Comparison of ENCODE assay signal across 15 cellular contexts in the genomic region with DNA sequence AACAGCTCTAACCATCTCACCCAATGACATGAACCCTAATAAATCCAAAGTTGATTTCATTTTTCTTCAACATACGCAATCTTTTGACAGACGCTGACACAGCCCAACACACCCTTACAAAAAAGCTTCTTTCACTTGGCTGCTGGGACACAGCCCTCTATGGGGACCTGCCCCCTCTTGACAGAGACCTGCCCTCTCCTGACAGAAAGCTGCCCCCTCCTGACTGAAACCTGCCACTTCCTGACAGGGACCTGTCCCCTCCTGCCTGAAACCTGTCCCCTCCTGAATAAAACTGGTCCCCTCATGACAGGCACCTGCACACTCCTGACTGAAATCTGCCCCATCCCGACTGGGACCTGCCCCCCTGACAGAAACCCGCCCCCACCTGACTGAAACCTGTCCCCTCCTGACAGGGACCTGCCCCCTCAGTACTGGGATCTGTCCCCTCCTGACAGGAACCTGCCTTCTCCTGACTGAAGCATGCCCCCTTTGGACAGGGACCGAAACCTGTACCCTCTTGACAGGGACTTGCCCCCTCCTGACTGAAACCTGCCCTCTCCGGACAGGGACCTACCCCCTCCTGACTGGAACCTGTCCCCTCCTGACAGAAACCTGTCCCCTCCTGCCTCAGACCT.
DNase-seq lines count a peak whose midpoint lies in the region; ATAC-seq and TF ChIP-seq lines count a peak whose summit lies in the region.
"Had no signal": no experiment of that assay in that cellular context is flagged by ENCODE, and none has a peak within 500 bp of the region (broad histone marks: within the 10 kb centered on the region; RNA-seq: fewer than 3 reads in every experiment).

No MANE protein-coding gene starts in this region.

- H4K91ac ChIP-seq in H9 (ENCODE audit: insufficient read length, low read depth, low read length): no peak overlapping the region

- H2AFZ ChIP-seq in H9 (ENCODE audit: low read length) (no peak overlapping the region), OCI-LY7 (ENCODE audit: low read length) (no peak overlapping the region)

- H3K79me1 ChIP-seq in H9 (ENCODE audit: insufficient read depth, low read depth, low read length, poor library complexity, severe bottlenecking): no peaks in the 10 kb centered on the region

- no peak overlapping the region for H2BK5ac ChIP-seq in H9 (ENCODE audit: insufficient read length, low read length)

- peaks cover 5% of the 10 kb centered on the region for H4K20me1 ChIP-seq in H9 (ENCODE audit: control insufficient read depth, insufficient read depth, insufficient read length)
- no peaks in the 10 kb centered on the region for H4K20me1 ChIP-seq in OCI-LY7 (ENCODE audit: insufficient read depth, low read length)

- H3K4me2 ChIP-seq in H9 (ENCODE audit: insufficient read depth, insufficient read length, low read length): no peak overlapping the region
- H3K4me2 ChIP-seq in OCI-LY7 (ENCODE audit: low read length): no peak overlapping the region

- H3K27ac Mint-ChIP-seq in H9: peak overlapping the region in 2 of 3 experiments; percentile 30 to 37; a peak in 2 of 7 replicates
- H3K27ac Mint-ChIP-seq in stimulated activated memory B cell treated with anti-CD40 and anti-IgM and Interleukin-4, amounts not matched to agents 10 μg/mL and 1 μg/mL and 100 μg/mL, for 72 hours: no peak overlapping the region
- H3K27ac Mint-ChIP-seq: activated CD4-positive, alpha-beta memory T cell treated with anti-CD3 and anti-CD28 coated beads for 36 hours; activated T-helper 17 cell treated with anti-CD3 and anti-CD28 coated beads, Interleukin-2, amount 50 U/mL, for 72 hours; effector memory CD8-positive, alpha-beta T cell had no signal

- H4K5ac ChIP-seq in H9 (ENCODE audit: insufficient read length, low read depth, low read length): no peak overlapping the region

- H3K79me2 ChIP-seq in H9 (ENCODE audit: insufficient read depth, low read length): no peaks in the 10 kb centered on the region
- no peaks in the 10 kb centered on the region for H3K79me2 ChIP-seq in OCI-LY7 (ENCODE audit: insufficient read depth, low read depth, low read length)

- H3K23me2 ChIP-seq in H9 (ENCODE audit: insufficient read length, low read depth, low read length, poor library complexity, severe bottlenecking): no peaks in the 10 kb centered on the region

- H3K23ac ChIP-seq in H9 (ENCODE audit: insufficient read length, low read depth, low read length): no peak overlapping the region

- WGBS in H9 (ENCODE audit: extremely low coverage, insufficient read length, low lambda C conversion rate): no CpG with 5 or more reads among the region's 6 CpGs

- no peaks in the 10 kb centered on the region for H3K9me3 Mint-ChIP-seq in H9
- H3K9me3 Mint-ChIP-seq in stimulated activated memory B cell treated with anti-CD40 and anti-IgM and Interleukin-4, amounts not matched to agents 10 μg/mL and 1 μg/mL and 100 μg/mL, for 72 hours: no peaks in the 10 kb centered on the region
- H3K9me3 Mint-ChIP-seq: activated CD4-positive, alpha-beta memory T cell treated with anti-CD3 and anti-CD28 coated beads for 36 hours; activated T-helper 17 cell treated with anti-CD3 and anti-CD28 coated beads, Interleukin-2, amount 50 U/mL, for 72 hours; effector memory CD8-positive, alpha-beta T cell had no signal

- H2BK15ac ChIP-seq in H9 (ENCODE audit: low read depth, low read length): no peak overlapping the region

- H3K18ac ChIP-seq in H9 (ENCODE audit: insufficient read length, low read depth, low read length): no peak overlapping the region

- H3K9me3 ChIP-seq in H9 (ENCODE audit: control insufficient read depth, low read depth, low read length) (no peaks in the 10 kb centered on the region), OCI-LY7 (ENCODE audit: low read length) (no peaks in the 10 kb centered on the region), BE2C (no peaks in the 10 kb centered on the region)
- H3K9me3 ChIP-seq: gastroesophageal sphincter had no signal

- H3K56ac ChIP-seq in H9 (ENCODE audit: insufficient read length, low read depth, low read length): no peak overlapping the region

- intact Hi-C loops in OCI-LY7 (cut with micrococcal nuclease; ENCODE audit: unreplicated experiment): loop anchor here (5.0 kb wide), 1 partner anchor 64 kb away; no protein-coding TSS in a partner anchor

- no peak overlapping the region for H3K9ac ChIP-seq in H9 (ENCODE audit: extremely low read depth, insufficient read length, low read length)

- DNase-seq in H9 (peak; percentile 53), OCI-LY7 (ENCODE audit: low spot score) (peak; percentile 11), fibroblast of villous mesenchyme (ENCODE audit: low read depth) (no peak), BE2C (no peak), left lobe of liver (ENCODE audit: low spot score) (no peak)
- no peak for DNase-seq in stimulated activated CD4-positive, alpha-beta T cell treated with anti-CD3 and anti-CD28 coated beads, Interleukin-4, amount 100 ng/mL, for 4 hours
- DNase-seq: activated CD4-positive, alpha-beta memory T cell treated with anti-CD3 and anti-CD28 coated beads for 36 hours; effector memory CD8-positive, alpha-beta T cell; HCEC 1CT; retina; stimulated activated naive CD4-positive, alpha-beta T cell treated with Interleukin-2 at 50 U/mL for 16 hours; T-helper 2 cell had no signal

- H4K8ac ChIP-seq in H9 (replicated peaks; ENCODE audit: insufficient read length, low read depth, low read length): no peak overlapping the region

- no peak overlapping the region for H3K4me3 Mint-ChIP-seq in H9
- H3K4me3 Mint-ChIP-seq in stimulated activated memory B cell treated with anti-CD40 and anti-IgM and Interleukin-4, amounts not matched to agents 10 μg/mL and 1 μg/mL and 100 μg/mL, for 72 hours: no peak overlapping the region
- H3K4me3 Mint-ChIP-seq: activated CD4-positive, alpha-beta memory T cell treated with anti-CD3 and anti-CD28 coated beads for 36 hours; activated T-helper 17 cell treated with anti-CD3 and anti-CD28 coated beads, Interleukin-2, amount 50 U/mL, for 72 hours; effector memory CD8-positive, alpha-beta T cell had no signal

- no peak overlapping the region for H2BK120ac ChIP-seq in H9 (ENCODE audit: low read depth, low read length, poor library complexity, severe bottlenecking)

- H3K27ac ChIP-seq in H9 (ENCODE audit: insufficient read length, low read depth, low read length) (no peak overlapping the region), OCI-LY7 (ENCODE audit: low read depth, low read length, poor library complexity, severe bottlenecking) (no peak overlapping the region)

- ATAC-seq in stimulated activated memory B cell treated with anti-CD40 and anti-IgM and Interleukin-4, amounts not matched to agents 10 μg/mL and 1 μg/mL and 100 μg/mL, for 72 hours: peak; percentile 3
- no peak for ATAC-seq in left lobe of liver
- ATAC-seq: activated T-helper 17 cell treated with anti-CD3 and anti-CD28 coated beads, Interleukin-2, amount 50 U/mL, for 72 hours; effector memory CD8-positive, alpha-beta T cell; gastroesophageal sphincter had no signal

- H2BK20ac ChIP-seq in H9 (ENCODE audit: low read depth, low read length, poor library complexity, severe bottlenecking): no peak overlapping the region

- H3K4me3 ChIP-seq in OCI-LY7 (ENCODE audit: low read depth, low read length, poor library complexity, severe bottlenecking) (no peak overlapping the region), fibroblast of villous mesenchyme (ENCODE audit: low read depth, low read length) (no peak overlapping the region), BE2C (ENCODE audit: low read depth, low read length) (no peak overlapping the region)
- H3K4me3 ChIP-seq: gastroesophageal sphincter had no signal

- H3K14ac ChIP-seq in H9 (ENCODE audit: insufficient read depth, low read length): no peak overlapping the region

- BruUV-seq in OCI-LY7 (replicated peaks; lab: Mats Ljungman, UMichigan): no TSS peak

- CTCF ChIA-PET in OCI-LY7 (lab: Charles Lee; ENCODE audit: unreplicated experiment): no interaction called here

- H3T11ph ChIP-seq in H9 (ENCODE audit: low read length): no peak overlapping the region

- H2AK5ac ChIP-seq in H9 (ENCODE audit: insufficient read length, low read length): no peak overlapping the region

- H3K4me1 Mint-ChIP-seq in H9: peaks cover 4 to 19% of the 10 kb centered on the region in 2 experiments
- H3K4me1 Mint-ChIP-seq in stimulated activated memory B cell treated with anti-CD40 and anti-IgM and Interleukin-4, amounts not matched to agents 10 μg/mL and 1 μg/mL and 100 μg/mL, for 72 hours: peaks cover 5% of the 10 kb centered on the region
- H3K4me1 Mint-ChIP-seq: activated T-helper 17 cell treated with anti-CD3 and anti-CD28 coated beads, Interleukin-2, amount 50 U/mL, for 72 hours had no signal

- H3K36me3 Mint-ChIP-seq in H9 (ENCODE audit: insufficient read depth in 1 of 3, low read depth in 3 of 3): peaks cover 24 to 50% (median 39%) of the 10 kb centered on the region in 3 experiments; a peak in 6 of 7 replicates
- H3K36me3 Mint-ChIP-seq in stimulated activated memory B cell treated with anti-CD40 and anti-IgM and Interleukin-4, amounts not matched to agents 10 μg/mL and 1 μg/mL and 100 μg/mL, for 72 hours: no peaks in the 10 kb centered on the region
- H3K36me3 Mint-ChIP-seq: activated CD4-positive, alpha-beta memory T cell treated with anti-CD3 and anti-CD28 coated beads for 36 hours had no signal

- POLR2A ChIA-PET in OCI-LY7 (lab: Charles Lee): no interaction called here

- no peaks in the 10 kb centered on the region for H3K9me2 ChIP-seq in OCI-LY7 (ENCODE audit: insufficient read depth, low read length)

- H3K27me3 ChIP-seq in H9 (ENCODE audit: insufficient read depth, low read length) (no peaks in the 10 kb centered on the region), BE2C (no peaks in the 10 kb centered on the region)
- H3K27me3 ChIP-seq: gastroesophageal sphincter had no signal

- H3K27me3 Mint-ChIP-seq in H9 (ENCODE audit: low read depth): peaks cover 2% of the 10 kb centered on the region
- no peaks in the 10 kb centered on the region for H3K27me3 Mint-ChIP-seq in stimulated activated memory B cell treated with anti-CD40 and anti-IgM and Interleukin-4, amounts not matched to agents 10 μg/mL and 1 μg/mL and 100 μg/mL, for 72 hours
- H3K27me3 Mint-ChIP-seq: activated T-helper 17 cell treated with anti-CD3 and anti-CD28 coated beads, Interleukin-2, amount 50 U/mL, for 72 hours had no signal

- H3K36me3 ChIP-seq in OCI-LY7 (ENCODE audit: insufficient read depth, low read length) (no peaks in the 10 kb centered on the region), BE2C (no peaks in the 10 kb centered on the region)

- H3K4me1 ChIP-seq in H9 (ENCODE audit: insufficient read depth, low read length): no peaks in the 10 kb centered on the region; the same call in 1 of the 2 replicates
- no peaks in the 10 kb centered on the region for H3K4me1 ChIP-seq in OCI-LY7 (ENCODE audit: insufficient read depth, low read length, poor library complexity, severe bottlenecking)
- no peaks in the 10 kb centered on the region for H3K4me1 ChIP-seq in BE2C

- no peak overlapping the region for H3K4ac ChIP-seq in H9 (ENCODE audit: low read depth, low read length)

- TF ChIP-seq CTCF in H9 (conservative IDR thresholded peaks at IDR 0.05) (peak; percentile 40; the same call in 2 of the 3 replicates), OCI-LY7 (conservative IDR thresholded peaks at IDR 0.05; ENCODE audit: low read length) (no peak), fibroblast of villous mesenchyme (IDR thresholded peaks at IDR 0.05; ENCODE audit: insufficient read depth, low read depth, low read length) (peak; percentile 6), BE2C (IDR thresholded peaks at IDR 0.05; ENCODE audit: low read depth, low read length) (no peak)

- H2BK12ac ChIP-seq in H9 (ENCODE audit: insufficient read length, low read depth, low read length): no peak overlapping the region

Comparison
In these comparisons a context has a peak if more than half of its experiments do, and no peak if none do; other contexts are left out.
1. DNase-seq: peak in H9 (single experiment) and OCI-LY7 (single experiment); none in fibroblast of villous mesenchyme (single experiment), BE2C (single experiment), left lobe of liver (single experiment) and stimulated activated CD4-positive, alpha-beta T cell treated with anti-CD3 and anti-CD28 coated beads, Interleukin-4, amount 100 ng/mL, for 4 hours (0 of 2).
2. CTCF ChIP-seq: peak in H9 (single experiment) and fibroblast of villous mesenchyme (single experiment); none in OCI-LY7 (single experiment) and BE2C (single experiment).